Comparison of ENCODE assay signal across 9 cellular contexts in genomic region chr9:84851935-84852585, GRCh38.
A peak's percentile ranks its signal among the peaks of the same experiment; 100 is the strongest.
DNase-seq lines count a peak whose midpoint lies in the region; ATAC-seq, FAIRE-seq and TF ChIP-seq lines count a peak whose summit lies in the region.
"Had no signal": no experiment of that assay in that cellular context is flagged by ENCODE, and none has a peak within 500 bp of the region (broad histone marks: within the 10 kb centered on the region; RNA-seq: fewer than 3 reads in every experiment).

No MANE protein-coding gene starts in this region.

- H3K79me2 ChIP-seq in keratinocyte (ENCODE audit: control insufficient read depth, insufficient read depth, low read length): no peaks in the 10 kb centered on the region

- H3K36me3 ChIP-seq in A673 (ENCODE audit: insufficient read depth, low read length, poor library complexity, severe bottlenecking) (no peaks in the 10 kb centered on the region), breast epithelium (no peaks in the 10 kb centered on the region), keratinocyte (ENCODE audit: control insufficient read depth in 2 of 2, extremely low read depth in 1 of 2, insufficient read depth in 2 of 2, low read length in 2 of 2) (no peaks in the 10 kb centered on the region)

- no peak for TF ChIP-seq CTCF in A673 (conservative IDR thresholded peaks at IDR 0.05; ENCODE audit: low read depth, low read length)
- TF ChIP-seq CTCF in breast epithelium (IDR thresholded peaks at IDR 0.05): no peak
- no peak for TF ChIP-seq CTCF in keratinocyte (optimal IDR thresholded peaks at IDR 0.05 in 1 of 3, IDR thresholded peaks at IDR 0.05 in 1 of 3, conservative IDR thresholded peaks at IDR 0.05 in 1 of 3; ENCODE audit: extremely low read depth in 1 of 3, insufficient read depth in 2 of 3, low read length in 3 of 3)

- H3K27ac ChIP-seq in A673 (ENCODE audit: low read depth, low read length, poor library complexity, severe bottlenecking) (no peak overlapping the region), breast epithelium (peak overlapping the region; percentile 71 to 76), keratinocyte (ENCODE audit: control insufficient read depth, insufficient read depth, low read length) (peak overlapping the region; percentile 23)

- ATAC-seq in HG03457 (IDR thresholded peaks at IDR 0.05; ENCODE audit: unreplicated experiment): no peak

- H3K9me1 ChIP-seq in keratinocyte (ENCODE audit: control insufficient read depth, extremely low read depth, insufficient read depth, low read length): no peaks in the 10 kb centered on the region

- CTCF ChIA-PET in A673 (lab: Charles Lee): no interaction called here

- H3K9ac ChIP-seq in keratinocyte (ENCODE audit: control insufficient read depth, extremely low read depth, insufficient read depth, low read length): no peak overlapping the region

- H3K4me2 ChIP-seq in keratinocyte (ENCODE audit: control insufficient read depth, extremely low read depth, insufficient read depth, low read depth, low read length): peak overlapping the region; percentile 55

- no peaks in the 10 kb centered on the region for H4K20me1 ChIP-seq in keratinocyte (ENCODE audit: control insufficient read depth, extremely low read depth, insufficient read depth, low read length)

- H2AFZ ChIP-seq in keratinocyte (ENCODE audit: control insufficient read depth, low read length): no peak overlapping the region

- intact Hi-C loops in A673 (cut with micrococcal nuclease; ENCODE audit: unreplicated experiment): no loop called here
- intact Hi-C loops in breast epithelium (cut with DNase I; ENCODE audit: low total_unique reads): no loop called here

- TF ChIP-seq POLR2A in breast epithelium (IDR thresholded peaks at IDR 0.05): no peak

- H3K27me3 ChIP-seq in A673 (replicated peaks; ENCODE audit: insufficient read depth, low read depth, low read length, poor library complexity) (no peaks in the 10 kb centered on the region), breast epithelium (no peaks in the 10 kb centered on the region), keratinocyte (ENCODE audit: control insufficient read depth, extremely low read depth, insufficient read depth, low read length) (no peaks in the 10 kb centered on the region)

- H3K9me3 ChIP-seq in A673 (ENCODE audit: low read depth, low read length, poor library complexity, severe bottlenecking) (no peaks in the 10 kb centered on the region), breast epithelium (no peaks in the 10 kb centered on the region), keratinocyte (ENCODE audit: control insufficient read depth, low read depth, low read length) (no peaks in the 10 kb centered on the region)

- no peak overlapping the region for H3K4me3 ChIP-seq in A673 (ENCODE audit: low read depth, low read length, poor library complexity, severe bottlenecking)
- no peak overlapping the region for H3K4me3 ChIP-seq in breast epithelium
- H3K4me3 ChIP-seq in keratinocyte (ENCODE audit: control insufficient read depth in 2 of 3, extremely low read depth in 1 of 3, insufficient read depth in 2 of 3, low read depth in 1 of 3, low read length in 3 of 3): no peak overlapping the region

- POLR2A ChIA-PET in A673 (lab: Charles Lee; ENCODE audit: low non-redundant PET): no interaction called here

- DNase-seq in A673 (ENCODE audit: low spot score) (peak; percentile 3), LoVo (ENCODE audit: low spot score) (peak; percentile 83), breast epithelium (ENCODE audit: low spot score in 2 of 2) (peak; percentile 56 to 83), keratinocyte (ENCODE audit: low read depth, low spot score) (peak; percentile 89), OCI-M1 (lab: John Stamatoyannopoulos, UW) (no peak), NCI-H1436 treated with DMSO at 0.1 percent for 48 hours (lab: John Stamatoyannopoulos, UW) (no peak)
- no peak for DNase-seq in activated CD4-positive, CD25-positive, alpha-beta regulatory T cell (lab: John Stamatoyannopoulos, UW)
- DNase-seq: activated CD4-positive, alpha-beta T cell treated with anti-CD3 and anti-CD28 coated beads for 4 hours had no signal

- H3K4me1 ChIP-seq in A673 (ENCODE audit: insufficient read depth, low read length, poor library complexity, severe bottlenecking) (no peaks in the 10 kb centered on the region), breast epithelium (peaks cover 2 to 9% of the 10 kb centered on the region in 2 donors), keratinocyte (ENCODE audit: control insufficient read depth, extremely low read depth, insufficient read depth, low read length) (peaks cover 16% of the 10 kb centered on the region)

- peak; percentile 97 for FAIRE-seq in keratinocyte (lab: Jason Lieb, UNC)

- BruUV-seq in A673 (replicated peaks; lab: Mats Ljungman, UMichigan): no TSS peak

- dilution Hi-C loops in keratinocyte (cut with MboI; ENCODE audit: extremely low pct_ligation_motif_present, low sequenced_read_pairs): no loop called here

Comparison
In these comparisons a context has a peak if more than half of its experiments do, and no peak if none do; other contexts are left out.
1. DNase-seq: peak in A673 (single experiment), LoVo (single experiment), breast epithelium (2 of 2) and keratinocyte (single experiment); none in activated CD4-positive, CD25-positive, alpha-beta regulatory T cell (0 of 4), OCI-M1 (single experiment) and NCI-H1436 treated with DMSO at 0.1 percent for 48 hours (single experiment).